ENCODE assay signal across 8 cellular contexts in genomic region chr17:82449883-82450356, GRCh38. TPM values are rescaled to one million over a fixed set of nuclear protein-coding genes. Genes with fewer than 3 reads are reported as not detected.
A peak's percentile ranks its signal among the peaks of the same experiment; 100 is the strongest.
DNase-seq lines count a peak whose midpoint lies in the region; ATAC-seq and TF ChIP-seq lines count a peak whose summit lies in the region.

No MANE protein-coding gene starts in this region.

- H3K9me3 ChIP-seq in CD4-positive, alpha-beta T cell (ENCODE audit: control insufficient read depth, low read length), result no peaks in the 10 kb centered on the region

- CTCF ChIA-PET in CD4-positive, alpha-beta T cell (lab: Charles Lee), result interaction anchor here (0.6 to 1.8 kb wide), 2 partner anchors 31 to 244 kb away, joined by 3 to 5 read pairs; partner anchors contain the start of gene OGFOD3

- peak overlapping the region; percentile 80 for H3K4me2 ChIP-seq in KMS-11

- TF ChIP-seq CTCF in CD4-positive, alpha-beta T cell (IDR thresholded peaks at IDR 0.05), result no peak
- no peak for TF ChIP-seq CTCF in KMS-11 (conservative IDR thresholded peaks at IDR 0.05; ENCODE audit: low read depth, low read length)

- H3K27me3 ChIP-seq in CD4-positive, alpha-beta T cell (ENCODE audit: control insufficient read depth, insufficient read depth, low read length), result no peaks in the 10 kb centered on the region
- H3K27me3 ChIP-seq in KMS-11 (ENCODE audit: insufficient read depth, low read depth), result no peaks in the 10 kb centered on the region

- H3K4me3 ChIP-seq in KMS-11 (IDR thresholded peaks at IDR 0.05; ENCODE audit: insufficient read depth, low read depth, low read length) (no peak overlapping the region), iPS-11a (ENCODE audit: low read depth, low read length) (peak overlapping the region; percentile 77)

- H3K9me3 Mint-ChIP-seq in CD4-positive, alpha-beta T cell, result no peaks in the 10 kb centered on the region

- H3K27me3 Mint-ChIP-seq in CD4-positive, alpha-beta T cell, result no peaks in the 10 kb centered on the region

- H3K27ac Mint-ChIP-seq in CD4-positive, alpha-beta T cell, result peak overlapping the region; percentile 97

- peak overlapping the region; percentile 97 for H3K4me3 Mint-ChIP-seq in CD4-positive, alpha-beta T cell

- H3K79me2 ChIP-seq in KMS-11 (ENCODE audit: insufficient read depth, low read depth), result peaks cover 32% of the 10 kb centered on the region; the same call in 1 of the 2 replicates

- peak in 4 of 10 experiments; percentile 13 to 36 (median 18) for DNase-seq in CD4-positive, alpha-beta T cell
- peak; percentile 62 for DNase-seq in activated naive CD4-positive, alpha-beta T cell treated with Interleukin-2 at 50 U/mL for 16 hours
- DNase-seq in stimulated activated CD4-positive, alpha-beta T cell treated with anti-CD3 and anti-CD28 coated beads, Interleukin-2, amount 100 ng/mL, for 4 hours (ENCODE audit: low read depth), result peak; percentile 31
- DNase-seq in COLO668 (lab: John Stamatoyannopoulos, UW; ENCODE audit: unreplicated experiment), result no peak

- POLR2A ChIA-PET in CD4-positive, alpha-beta T cell (lab: Charles Lee), result interaction anchor here (0.7 to 1.6 kb wide), 10 partner anchors 8 to 244 kb away, joined by 3 to 37 read pairs (median 4); partner anchors contain the start of genes CD7 and NARF

- intact Hi-C loops in CD4-positive, alpha-beta T cell (cut with DNase I, micrococcal nuclease), result loop anchor here (1.0 to 5.0 kb wide), 5 partner anchors 8 to 197 kb away; partner anchors contain the start of genes HEXD (in 2 of the 2), NARF (in 2 of the 2), OGFOD3 (in 2 of the 2) and FOXK2 (in 1 of the 2)

- no peak for ATAC-seq in CD4-positive, alpha-beta T cell (ENCODE audit: poor library complexity)
- ATAC-seq in GM19463 (IDR thresholded peaks at IDR 0.05; ENCODE audit: unreplicated experiment) (no peak), HG02763 (IDR thresholded peaks at IDR 0.05; ENCODE audit: unreplicated experiment) (no peak)

- peaks cover 48% of the 10 kb centered on the region for H3K4me1 Mint-ChIP-seq in CD4-positive, alpha-beta T cell (ENCODE audit: low read depth)

- H3K9ac ChIP-seq in KMS-11, result peak overlapping the region; percentile 76

- H2AFZ ChIP-seq in KMS-11 (ENCODE audit: low read depth), result peak overlapping the region; percentile 44; the same call in 1 of the 2 replicates

- H3K27ac ChIP-seq in CD4-positive, alpha-beta T cell (ENCODE audit: low read depth, low read length), result peak overlapping the region; percentile 96
- peak overlapping the region; percentile 89 for H3K27ac ChIP-seq in KMS-11

- no peaks in the 10 kb centered on the region for H4K20me1 ChIP-seq in KMS-11 (ENCODE audit: insufficient read depth)

- H3K4me1 ChIP-seq in KMS-11 (ENCODE audit: low read depth, poor library complexity, severe bottlenecking), result peaks cover 12% of the 10 kb centered on the region

- no peaks in the 10 kb centered on the region for H3K36me3 ChIP-seq in KMS-11 (ENCODE audit: insufficient read depth)

- peaks cover 23% of the 10 kb centered on the region for H3K36me3 Mint-ChIP-seq in CD4-positive, alpha-beta T cell (ENCODE audit: low read depth)

RNA-seq across cellular contexts. Expression of gene CYBC1, which starts 0.6 kb away (rescaled TPM):
- 10 to 100 TPM; 60.2 to 62.4 TPM for total RNA-seq in CD4-positive, alpha-beta T cell

RNA-seq across cellular contexts. Expression of gene NARF, which starts 8.6 kb away (rescaled TPM):
- total RNA-seq in CD4-positive, alpha-beta T cell, result 10 to 100 TPM; 57.1 to 62.0 TPM

RNA-seq across cellular contexts. Expression of gene OGFOD3, which starts 31.5 kb away (rescaled TPM):
- total RNA-seq in CD4-positive, alpha-beta T cell, result 10 to 100 TPM; 12.9 to 13.7 TPM

RNA-seq across cellular contexts. Expression of gene HEXD, which starts 31.8 kb away (rescaled TPM):
- 10 to 100 TPM; 27.8 to 31.2 TPM for total RNA-seq in CD4-positive, alpha-beta T cell
